ENCODE assay signal across 16 cellular contexts in the genomic region with DNA sequence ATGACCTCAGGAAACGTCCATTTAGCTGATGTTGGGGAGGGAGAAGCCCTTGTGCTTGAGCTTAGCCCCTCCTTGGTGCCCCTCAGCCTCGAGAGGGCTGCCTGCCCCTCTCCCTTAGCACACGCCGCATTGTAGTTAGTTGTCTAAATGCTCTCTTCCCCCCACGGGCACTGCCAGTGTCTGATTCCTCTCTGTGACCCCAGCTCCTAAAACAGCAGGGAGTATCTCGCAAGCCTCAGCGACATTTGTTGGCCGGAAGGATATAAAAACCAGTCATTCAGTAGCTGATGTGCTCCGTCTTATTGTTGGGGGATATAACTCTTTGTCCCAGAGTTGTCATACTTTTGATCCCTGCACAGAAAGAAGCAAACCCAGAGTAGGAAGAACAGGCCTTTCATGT.
A peak's percentile ranks its signal among the peaks of the same experiment; 100 is the strongest.
DNase-seq lines count a peak whose midpoint lies in the region; ATAC-seq and TF ChIP-seq lines count a peak whose summit lies in the region.
"Had no signal": no experiment of that assay in that cellular context is flagged by ENCODE, and none has a peak within 500 bp of the region (broad histone marks: within the 10 kb centered on the region; RNA-seq: fewer than 3 reads in every experiment).

No MANE protein-coding gene starts in this region.

- H3K27me3 ChIP-seq in A673 (replicated peaks; ENCODE audit: insufficient read depth, low read depth, low read length, poor library complexity) (no peaks in the 10 kb centered on the region), sigmoid colon (no peaks in the 10 kb centered on the region)
- H3K27me3 ChIP-seq: MG63 had no signal

- POLR2A ChIA-PET in A673 (lab: Charles Lee; ENCODE audit: low non-redundant PET), result no interaction called here

- H3K4me1 ChIP-seq in A673 (ENCODE audit: insufficient read depth, low read length, poor library complexity, severe bottlenecking), result peaks cover 38% of the 10 kb centered on the region
- H3K4me1 ChIP-seq in mesodermal cell (ENCODE audit: control insufficient read depth, insufficient read depth, low read length, poor library complexity, severe bottlenecking), result peaks cover 9% of the 10 kb centered on the region
- H3K4me1 ChIP-seq in sigmoid colon, result peaks cover 0 to 67% (median 56%) of the 10 kb centered on the region in 4 donors

- H3K4me3 ChIP-seq in A673 (ENCODE audit: low read depth, low read length, poor library complexity, severe bottlenecking) (no peak overlapping the region), mesodermal cell (ENCODE audit: extremely low read depth, insufficient read depth, low read length, poor library complexity, severe bottlenecking) (no peak overlapping the region), sigmoid colon (no peak overlapping the region)
- H3K4me3 ChIP-seq: BLaER1 treated with 17β-estradiol and CSF1 and Interleukin-3, amounts not matched to agents 10 nM and 100 nM; MG63 had no signal

- no peak for ATAC-seq in omental fat pad (ENCODE audit: low FRiP score)

- H3K36me3 ChIP-seq in A673 (ENCODE audit: insufficient read depth, low read length, poor library complexity, severe bottlenecking) (no peaks in the 10 kb centered on the region), mesodermal cell (ENCODE audit: control insufficient read depth, insufficient read depth, low read length) (no peaks in the 10 kb centered on the region), sigmoid colon (no peaks in the 10 kb centered on the region)
- H3K36me3 ChIP-seq: BLaER1 treated with 17β-estradiol and CSF1 and Interleukin-3, amounts not matched to agents 10 nM and 100 nM; MG63 had no signal

- CTCF ChIA-PET in A673 (lab: Charles Lee), result no interaction called here

- DNase-seq in A673 (ENCODE audit: low spot score) (peak; percentile 65), NCI-H69 (lab: John Stamatoyannopoulos, UW) (peak; percentile 43), sigmoid colon (peak; percentile 43), NCI-H748 treated with DMSO at 0.1 percent for 48 hours (lab: John Stamatoyannopoulos, UW) (no peak), mesenteric fat pad (ENCODE audit: low spot score) (no peak), EL (no peak), omental fat pad (ENCODE audit: low spot score) (no peak)
- DNase-seq: GF-D8, GOT3, IMR-90, Karpas-422, MG63, NCI-H1092 treated with DMSO at 0.1 percent for 48 hours, NCI-H82 had no signal

- 59 to 64% methylated on average over 5 to 7 of the region's 9 CpGs for WGBS in mesodermal cell (ENCODE audit: insufficient coverage in 2 of 2), 2 experiments
- WGBS in sigmoid colon, 2 donors, result 87 to 91% methylated on average over 9 of the region's 9 CpGs

- H3K27ac ChIP-seq in A673 (ENCODE audit: low read depth, low read length, poor library complexity, severe bottlenecking) (peak overlapping the region; percentile 57), mesodermal cell (ENCODE audit: low read depth, low read length, severe bottlenecking) (peak overlapping the region; percentile 53), sigmoid colon (peak overlapping the region in 3 of 4 donors; percentile 81 to 90 (median 88))
- H3K27ac ChIP-seq: BLaER1 treated with 17β-estradiol and CSF1 and Interleukin-3, amounts not matched to agents 10 nM and 100 nM had no signal

- no peak for TF ChIP-seq POLR2A in sigmoid colon (IDR thresholded peaks at IDR 0.05)

- no peaks in the 10 kb centered on the region for H3K9me3 ChIP-seq in A673 (ENCODE audit: low read depth, low read length, poor library complexity, severe bottlenecking)
- no peaks in the 10 kb centered on the region for H3K9me3 ChIP-seq in mesodermal cell (ENCODE audit: control insufficient read depth, low read length)
- no peaks in the 10 kb centered on the region for H3K9me3 ChIP-seq in sigmoid colon
- H3K9me3 ChIP-seq: BLaER1 treated with 17β-estradiol and CSF1 and Interleukin-3, amounts not matched to agents 10 nM and 100 nM; MG63 had no signal

- no TSS peak for BruUV-seq in A673 (replicated peaks; lab: Mats Ljungman, UMichigan)

- TF ChIP-seq CTCF in A673 (conservative IDR thresholded peaks at IDR 0.05; ENCODE audit: low read depth, low read length) (no peak), sigmoid colon (IDR thresholded peaks at IDR 0.05) (no peak), omental fat pad (IDR thresholded peaks at IDR 0.05) (no peak)

- intact Hi-C loops in A673 (cut with micrococcal nuclease; ENCODE audit: unreplicated experiment), result no loop called here
- intact Hi-C loops in sigmoid colon (cut with DNase I), result no loop called here

- no peak for TF ChIP-seq EP300 in sigmoid colon (IDR thresholded peaks at IDR 0.05)

Comparison
In these comparisons a context has a peak if more than half of its experiments do, and no peak if none do; other contexts are left out.
1. DNase-seq: peak in A673 (single experiment), NCI-H69 (single experiment) and sigmoid colon (single experiment); none in NCI-H748 treated with DMSO at 0.1 percent for 48 hours (single experiment), mesenteric fat pad (single experiment), EL (single experiment) and omental fat pad (single experiment).
2. Peak in every context shown above with its lines, with median percentiles within 50 percentile points of each other: H3K27ac ChIP-seq.